ENCODE assay signal across 1 cellular context in genomic region chr17:77453613-77454559, GRCh38.
TF ChIP-seq lines count a peak whose summit lies in the region.

No MANE protein-coding gene starts in this region.

TF ChIP-seq in GM12878, 131 proteins besides CTCF, POLR2A, EP300 and RAD21 (continued from another document):
- TF ChIP-seq NR2C2 (IDR thresholded peaks at IDR 0.05; ENCODE audit: borderline replicate concordance, control insufficient read depth, insufficient read length, low read depth): no peak
- no peak for TF ChIP-seq KLF5 (IDR thresholded peaks at IDR 0.05; ENCODE audit: partially characterized antibody)
- TF ChIP-seq E2F4 (IDR thresholded peaks at IDR 0.05; ENCODE audit: low read depth, low read length): no peak
- TF ChIP-seq POU2F2 (IDR thresholded peaks at IDR 0.05; ENCODE audit: borderline replicate concordance, low read depth, low read length): peak; percentile 19; the same call in 1 of the 3 replicates
- TF ChIP-seq BCL11A (IDR thresholded peaks at IDR 0.05; ENCODE audit: low read depth, low read length): no peak
- TF ChIP-seq TCF12 (IDR thresholded peaks at IDR 0.05; ENCODE audit: low read depth, low read length): 0 out of 2 replicates have a peak, but pooled peaks have one; percentile 12
- no peak for TF ChIP-seq BCLAF1 (IDR thresholded peaks at IDR 0.05)
- TF ChIP-seq FOS (IDR thresholded peaks at IDR 0.05; ENCODE audit: borderline replicate concordance, extremely low read depth, insufficient read length): no peak
- TF ChIP-seq NFIC (IDR thresholded peaks at IDR 0.05; ENCODE audit: low read depth, low read length): no peak
TF ChIP-seq in GM12878: peak in this region for 15.
